In the genomic region with DNA sequence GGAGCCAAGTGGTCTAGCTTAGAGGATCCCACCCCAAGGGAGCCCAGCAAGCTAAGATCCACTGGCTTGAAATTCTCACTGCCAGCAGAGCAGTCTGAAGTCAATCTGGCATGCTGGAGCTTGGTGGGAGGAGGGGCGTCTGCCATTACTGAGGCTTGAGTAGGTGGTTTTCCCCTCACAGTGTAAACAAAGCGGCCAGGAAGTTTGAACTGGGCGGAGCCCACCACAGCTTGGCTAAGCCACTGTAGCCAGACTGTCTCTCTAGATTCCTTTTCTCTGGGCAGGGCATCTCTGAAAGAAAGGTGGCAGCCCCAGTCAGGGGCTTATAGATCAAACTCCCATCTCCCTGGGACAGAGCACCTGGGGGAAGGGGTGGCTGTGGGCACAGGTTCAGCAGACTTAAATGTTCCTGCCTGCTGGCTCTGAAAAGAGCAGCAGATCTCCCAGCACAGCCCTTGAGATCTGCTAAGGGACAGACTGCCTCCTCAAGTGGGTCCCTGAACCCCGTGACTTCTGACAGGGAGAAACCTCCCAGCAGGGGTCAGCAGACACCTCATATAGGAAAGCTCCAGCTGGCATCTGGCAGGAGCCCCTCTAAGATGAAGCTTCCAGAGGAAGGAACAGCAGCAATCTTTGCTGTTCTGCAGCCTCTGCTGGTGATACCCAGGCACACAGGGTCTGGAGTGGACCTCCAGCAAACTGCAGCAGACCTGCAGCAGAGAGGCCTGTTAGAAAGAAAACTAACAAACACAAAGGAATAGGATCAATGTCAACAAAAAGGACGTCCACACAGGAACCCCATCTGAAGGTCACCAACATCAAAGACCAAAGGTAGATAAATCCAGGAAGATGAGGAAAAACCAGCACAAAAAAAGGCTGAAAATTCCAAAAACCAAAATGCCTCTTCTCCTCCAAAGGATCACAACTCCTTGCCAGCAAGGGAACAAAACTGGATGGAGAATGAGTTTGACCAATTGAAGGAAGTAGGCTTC, we compare ENCODE assay signal across 8 cellular contexts.
DNase-seq lines count a peak whose midpoint lies in the region; ATAC-seq and TF ChIP-seq lines count a peak whose summit lies in the region.
"Not testable (repeated sequence)": the region's sequence is repeated elsewhere in the genome, so short reads cannot be mapped to it uniquely, and the experiment has no call there.

No MANE protein-coding gene starts in this region.

- CTCF ChIA-PET in GM10248 (lab: Yijun Ruan, JAX) = interaction anchor here (0.8 to 2.6 kb wide), 10 partner anchors 10 to 590 kb away, joined by 3 to 15 read pairs (median 3); a partner anchor contains a TSS

- not testable (repeated sequence) for H3K36me3 Mint-ChIP-seq in activated T-helper 17 cell treated with anti-CD3 and anti-CD28 coated beads, Interleukin-2, amount 50 U/mL, for 72 hours (ENCODE audit: low read depth)
- H3K36me3 Mint-ChIP-seq in natural killer cell treated with Interleukin-12 subunit alpha and Interleukin-12 subunit beta and Interleukin-15 and Interleukin-18, amount 100 ng/mL, for 72 hours = peaks cover 31% of the 10 kb centered on the region

- H3K9me2 ChIP-seq in Karpas-422 (replicated peaks; ENCODE audit: insufficient read depth, low read length) = not testable (repeated sequence)

- not testable (repeated sequence) for H4K20me1 ChIP-seq in Karpas-422 (ENCODE audit: insufficient read depth, low read depth, low read length)

- not testable (repeated sequence) for DNase-seq in GM10248 (ENCODE audit: extremely low spot score)
- peak; percentile 75 for DNase-seq in Karpas-422
- DNase-seq in fibroblast of mammary gland (ENCODE audit: low read depth) = peak; percentile 39
- peak; percentile 65 for DNase-seq in natural killer cell treated with Interleukin-12 subunit alpha and Interleukin-12 subunit beta and Interleukin-15 and Interleukin-18, amount 100 ng/mL, for 72 hours (ENCODE audit: low spot score)
- peak; percentile 19 for DNase-seq in testis

- peak overlapping the region; percentile 78 for H3K27ac Mint-ChIP-seq in activated T-helper 17 cell treated with anti-CD3 and anti-CD28 coated beads, Interleukin-2, amount 50 U/mL, for 72 hours
- peak overlapping the region; percentile 60 to 88 for H3K27ac Mint-ChIP-seq in natural killer cell treated with Interleukin-12 subunit alpha and Interleukin-12 subunit beta and Interleukin-15 and Interleukin-18, amount 100 ng/mL, for 72 hours

- ATAC-seq in GM21786 (IDR thresholded peaks at IDR 0.05; ENCODE audit: unreplicated experiment) (peak; percentile 78), SK-N-SH treated with all-trans-retinoic acid at 6 μM for 48 hours (peak; percentile 72; the same call in 2 of the 3 replicates)
- ATAC-seq in activated T-helper 17 cell treated with anti-CD3 and anti-CD28 coated beads, Interleukin-2, amount 50 U/mL, for 72 hours (replicated peaks) = not testable (repeated sequence)
- peak; percentile 46 to 67 for ATAC-seq in natural killer cell treated with Interleukin-12 subunit alpha and Interleukin-12 subunit beta and Interleukin-15 and Interleukin-18, amount 100 ng/mL, for 72 hours

- not testable (repeated sequence) for H3K4me2 ChIP-seq in Karpas-422 (ENCODE audit: low read depth, low read length, poor library complexity, severe bottlenecking)

- H3K4me3 Mint-ChIP-seq in activated T-helper 17 cell treated with anti-CD3 and anti-CD28 coated beads, Interleukin-2, amount 50 U/mL, for 72 hours = peak overlapping the region; percentile 36
- peak overlapping the region; percentile 70 for H3K4me3 Mint-ChIP-seq in natural killer cell treated with Interleukin-12 subunit alpha and Interleukin-12 subunit beta and Interleukin-15 and Interleukin-18, amount 100 ng/mL, for 72 hours

- not testable (repeated sequence) for H2AFZ ChIP-seq in Karpas-422 (ENCODE audit: low read length)

- TF ChIP-seq POLR2A in testis (IDR thresholded peaks at IDR 0.05) = not testable (repeated sequence)

- H3K4me1 ChIP-seq in Karpas-422 (ENCODE audit: low read length); testis: not testable (repeated sequence)

- not testable (repeated sequence) for H3K27me3 Mint-ChIP-seq in activated T-helper 17 cell treated with anti-CD3 and anti-CD28 coated beads, Interleukin-2, amount 50 U/mL, for 72 hours; natural killer cell treated with Interleukin-12 subunit alpha and Interleukin-12 subunit beta and Interleukin-15 and Interleukin-18, amount 100 ng/mL, for 72 hours

- H3K9ac ChIP-seq in Karpas-422 (ENCODE audit: low read length) = not testable (repeated sequence)

- H3K9me3 ChIP-seq in Karpas-422 (ENCODE audit: low read length); testis: not testable (repeated sequence)

- H3K4me1 Mint-ChIP-seq in activated T-helper 17 cell treated with anti-CD3 and anti-CD28 coated beads, Interleukin-2, amount 50 U/mL, for 72 hours = peaks cover 17% of the 10 kb centered on the region
- H3K4me1 Mint-ChIP-seq in natural killer cell treated with Interleukin-12 subunit alpha and Interleukin-12 subunit beta and Interleukin-15 and Interleukin-18, amount 100 ng/mL, for 72 hours (ENCODE audit: low read depth in 2 of 2) = peaks cover 53 to 62% of the 10 kb centered on the region in 2 donors

- not testable (repeated sequence) for H3K36me3 ChIP-seq in Karpas-422 (ENCODE audit: insufficient read depth, low read length); testis (ENCODE audit: low read depth, missing control alignments)

- H3K79me2 ChIP-seq in Karpas-422 (ENCODE audit: low read length) = not testable (repeated sequence)

- intact Hi-C loops in testis (cut with DNase I; ENCODE audit: low total_unique reads) = not testable (repeated sequence)

- POLR2A ChIA-PET in GM10248 (lab: Yijun Ruan, JAX) = not testable (repeated sequence)

- H3K27me3 ChIP-seq in Karpas-422 (ENCODE audit: low read length); testis: not testable (repeated sequence)

- H3K27ac ChIP-seq in Karpas-422 (ENCODE audit: low read length); testis: not testable (repeated sequence)

- H3K4me3 ChIP-seq in Karpas-422 (ENCODE audit: low read length); fibroblast of mammary gland (ENCODE audit: control insufficient read depth, low read depth, low read length); testis: not testable (repeated sequence)

- TF ChIP-seq CTCF in GM10248 (IDR thresholded peaks at IDR 0.05; ENCODE audit: control extremely low read depth, extremely low read depth, low read depth, missing control alignments) (peak; percentile 31), fibroblast of mammary gland (conservative IDR thresholded peaks at IDR 0.05; ENCODE audit: control insufficient read depth, insufficient read depth, low read depth, low read length) (peak; percentile 29)
- not testable (repeated sequence) for TF ChIP-seq CTCF in testis (IDR thresholded peaks at IDR 0.05)

- H3K9me3 Mint-ChIP-seq in activated T-helper 17 cell treated with anti-CD3 and anti-CD28 coated beads, Interleukin-2, amount 50 U/mL, for 72 hours; natural killer cell treated with Interleukin-12 subunit alpha and Interleukin-12 subunit beta and Interleukin-15 and Interleukin-18, amount 100 ng/mL, for 72 hours: not testable (repeated sequence)

- WGBS in testis, 2 donors = 65 to 79% methylated on average over 4 to 5 of the region's 5 CpGs
